2 cellular contexts compared by ENCODE assay signal in the genomic region with DNA sequence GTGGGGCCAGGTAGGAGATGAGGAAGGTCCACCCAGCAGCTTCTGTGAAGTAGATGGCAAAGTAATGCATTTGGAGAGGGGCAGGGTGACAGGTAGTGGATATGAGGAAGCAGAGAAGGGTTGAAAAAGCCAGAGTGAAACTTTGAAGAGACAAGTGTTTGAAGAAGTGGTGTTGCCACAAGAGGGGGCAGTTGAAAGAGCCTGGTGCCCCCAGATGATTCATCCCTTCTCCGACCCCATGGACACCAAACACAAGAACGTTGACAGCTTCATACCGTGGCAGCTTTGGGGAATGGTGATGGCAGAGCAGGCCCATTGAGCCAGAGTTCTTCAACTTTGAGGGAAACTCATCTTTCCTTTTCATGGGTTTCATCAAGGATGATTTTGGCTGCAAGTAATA.
TF ChIP-seq lines count a peak whose summit lies in the region.

No MANE protein-coding gene starts in this region.

TF ChIP-seq in GM23338, 12 proteins besides CTCF, POLR2A, EP300 and RAD21:
- no peak for TF ChIP-seq CREB1 (CRISPR knock-in tag; IDR thresholded peaks at IDR 0.05; ENCODE audit: low read depth)
- TF ChIP-seq, protein P1, sequence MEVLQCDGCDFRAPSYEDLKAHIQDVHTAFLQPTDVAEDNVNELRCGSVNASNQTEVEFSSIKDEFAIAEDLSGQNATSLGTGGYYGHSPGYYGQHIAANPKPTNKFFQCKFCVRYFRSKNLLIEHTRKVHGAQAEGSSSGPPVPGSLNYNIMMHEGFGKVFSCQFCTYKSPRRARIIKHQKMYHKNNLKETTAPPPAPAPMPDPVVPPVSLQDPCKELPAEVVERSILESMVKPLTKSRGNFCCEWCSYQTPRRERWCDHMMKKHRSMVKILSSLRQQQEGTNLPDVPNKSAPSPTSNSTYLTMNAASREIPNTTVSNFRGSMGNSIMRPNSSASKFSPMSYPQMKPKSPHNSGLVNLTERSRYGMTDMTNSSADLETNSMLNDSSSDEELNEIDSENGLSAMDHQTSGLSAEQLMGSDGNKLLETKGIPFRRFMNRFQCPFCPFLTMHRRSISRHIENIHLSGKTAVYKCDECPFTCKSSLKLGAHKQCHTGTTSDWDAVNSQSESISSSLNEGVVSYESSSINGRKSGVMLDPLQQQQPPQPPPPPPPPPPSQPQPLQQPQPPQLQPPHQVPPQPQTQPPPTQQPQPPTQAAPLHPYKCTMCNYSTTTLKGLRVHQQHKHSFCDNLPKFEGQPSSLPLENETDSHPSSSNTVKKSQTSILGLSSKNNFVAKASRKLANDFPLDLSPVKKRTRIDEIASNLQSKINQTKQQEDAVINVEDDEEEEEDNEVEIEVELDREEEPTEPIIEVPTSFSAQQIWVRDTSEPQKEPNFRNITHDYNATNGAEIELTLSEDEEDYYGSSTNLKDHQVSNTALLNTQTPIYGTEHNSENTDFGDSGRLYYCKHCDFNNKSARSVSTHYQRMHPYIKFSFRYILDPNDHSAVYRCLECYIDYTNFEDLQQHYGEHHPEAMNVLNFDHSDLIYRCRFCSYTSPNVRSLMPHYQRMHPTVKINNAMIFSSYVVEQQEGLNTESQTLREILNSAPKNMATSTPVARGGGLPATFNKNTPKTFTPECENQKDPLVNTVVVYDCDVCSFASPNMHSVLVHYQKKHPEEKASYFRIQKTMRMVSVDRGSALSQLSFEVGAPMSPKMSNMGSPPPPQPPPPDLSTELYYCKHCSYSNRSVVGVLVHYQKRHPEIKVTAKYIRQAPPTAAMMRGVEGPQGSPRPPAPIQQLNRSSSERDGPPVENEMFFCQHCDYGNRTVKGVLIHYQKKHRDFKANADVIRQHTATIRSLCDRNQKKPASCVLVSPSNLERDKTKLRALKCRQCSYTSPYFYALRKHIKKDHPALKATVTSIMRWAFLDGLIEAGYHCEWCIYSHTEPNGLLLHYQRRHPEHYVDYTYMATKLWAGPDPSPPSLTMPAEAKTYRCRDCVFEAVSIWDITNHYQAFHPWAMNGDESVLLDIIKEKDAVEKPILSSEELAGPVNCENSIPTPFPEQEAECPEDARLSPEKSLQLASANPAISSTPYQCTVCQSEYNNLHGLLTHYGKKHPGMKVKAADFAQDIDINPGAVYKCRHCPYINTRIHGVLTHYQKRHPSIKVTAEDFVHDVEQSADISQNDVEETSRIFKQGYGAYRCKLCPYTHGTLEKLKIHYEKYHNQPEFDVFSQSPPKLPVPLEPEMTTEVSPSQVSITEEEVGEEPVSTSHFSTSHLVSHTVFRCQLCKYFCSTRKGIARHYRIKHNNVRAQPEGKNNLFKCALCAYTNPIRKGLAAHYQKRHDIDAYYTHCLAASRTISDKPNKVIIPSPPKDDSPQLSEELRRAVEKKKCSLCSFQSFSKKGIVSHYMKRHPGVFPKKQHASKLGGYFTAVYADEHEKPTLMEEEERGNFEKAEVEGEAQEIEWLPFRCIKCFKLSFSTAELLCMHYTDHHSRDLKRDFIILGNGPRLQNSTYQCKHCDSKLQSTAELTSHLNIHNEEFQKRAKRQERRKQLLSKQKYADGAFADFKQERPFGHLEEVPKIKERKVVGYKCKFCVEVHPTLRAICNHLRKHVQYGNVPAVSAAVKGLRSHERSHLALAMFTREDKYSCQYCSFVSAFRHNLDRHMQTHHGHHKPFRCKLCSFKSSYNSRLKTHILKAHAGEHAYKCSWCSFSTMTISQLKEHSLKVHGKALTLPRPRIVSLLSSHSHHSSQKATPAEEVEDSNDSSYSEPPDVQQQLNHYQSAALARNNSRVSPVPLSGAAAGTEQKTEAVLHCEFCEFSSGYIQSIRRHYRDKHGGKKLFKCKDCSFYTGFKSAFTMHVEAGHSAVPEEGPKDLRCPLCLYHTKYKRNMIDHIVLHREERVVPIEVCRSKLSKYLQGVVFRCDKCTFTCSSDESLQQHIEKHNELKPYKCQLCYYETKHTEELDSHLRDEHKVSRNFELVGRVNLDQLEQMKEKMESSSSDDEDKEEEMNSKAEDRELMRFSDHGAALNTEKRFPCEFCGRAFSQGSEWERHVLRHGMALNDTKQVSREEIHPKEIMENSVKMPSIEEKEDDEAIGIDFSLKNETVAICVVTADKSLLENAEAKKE (CRISPR knock-in tag; IDR thresholded peaks at IDR 0.05), result no peak
- TF ChIP-seq ZNF331 (CRISPR knock-in tag; IDR thresholded peaks at IDR 0.05; ENCODE audit: low read depth), result no peak
- TF ChIP-seq, protein P2, sequence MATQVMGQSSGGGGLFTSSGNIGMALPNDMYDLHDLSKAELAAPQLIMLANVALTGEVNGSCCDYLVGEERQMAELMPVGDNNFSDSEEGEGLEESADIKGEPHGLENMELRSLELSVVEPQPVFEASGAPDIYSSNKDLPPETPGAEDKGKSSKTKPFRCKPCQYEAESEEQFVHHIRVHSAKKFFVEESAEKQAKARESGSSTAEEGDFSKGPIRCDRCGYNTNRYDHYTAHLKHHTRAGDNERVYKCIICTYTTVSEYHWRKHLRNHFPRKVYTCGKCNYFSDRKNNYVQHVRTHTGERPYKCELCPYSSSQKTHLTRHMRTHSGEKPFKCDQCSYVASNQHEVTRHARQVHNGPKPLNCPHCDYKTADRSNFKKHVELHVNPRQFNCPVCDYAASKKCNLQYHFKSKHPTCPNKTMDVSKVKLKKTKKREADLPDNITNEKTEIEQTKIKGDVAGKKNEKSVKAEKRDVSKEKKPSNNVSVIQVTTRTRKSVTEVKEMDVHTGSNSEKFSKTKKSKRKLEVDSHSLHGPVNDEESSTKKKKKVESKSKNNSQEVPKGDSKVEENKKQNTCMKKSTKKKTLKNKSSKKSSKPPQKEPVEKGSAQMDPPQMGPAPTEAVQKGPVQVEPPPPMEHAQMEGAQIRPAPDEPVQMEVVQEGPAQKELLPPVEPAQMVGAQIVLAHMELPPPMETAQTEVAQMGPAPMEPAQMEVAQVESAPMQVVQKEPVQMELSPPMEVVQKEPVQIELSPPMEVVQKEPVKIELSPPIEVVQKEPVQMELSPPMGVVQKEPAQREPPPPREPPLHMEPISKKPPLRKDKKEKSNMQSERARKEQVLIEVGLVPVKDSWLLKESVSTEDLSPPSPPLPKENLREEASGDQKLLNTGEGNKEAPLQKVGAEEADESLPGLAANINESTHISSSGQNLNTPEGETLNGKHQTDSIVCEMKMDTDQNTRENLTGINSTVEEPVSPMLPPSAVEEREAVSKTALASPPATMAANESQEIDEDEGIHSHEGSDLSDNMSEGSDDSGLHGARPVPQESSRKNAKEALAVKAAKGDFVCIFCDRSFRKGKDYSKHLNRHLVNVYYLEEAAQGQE (IDR thresholded peaks at IDR 0.05; ENCODE audit: unreplicated experiment), result no peak
- no peak for TF ChIP-seq JUNB (IDR thresholded peaks at IDR 0.05; ENCODE audit: unreplicated experiment)
- no peak for TF ChIP-seq POLR2AphosphoS5 (IDR thresholded peaks at IDR 0.05; ENCODE audit: low read depth)
- no peak for TF ChIP-seq ZNF114 (CRISPR knock-in tag; IDR thresholded peaks at IDR 0.05)
- TF ChIP-seq, protein P3, sequence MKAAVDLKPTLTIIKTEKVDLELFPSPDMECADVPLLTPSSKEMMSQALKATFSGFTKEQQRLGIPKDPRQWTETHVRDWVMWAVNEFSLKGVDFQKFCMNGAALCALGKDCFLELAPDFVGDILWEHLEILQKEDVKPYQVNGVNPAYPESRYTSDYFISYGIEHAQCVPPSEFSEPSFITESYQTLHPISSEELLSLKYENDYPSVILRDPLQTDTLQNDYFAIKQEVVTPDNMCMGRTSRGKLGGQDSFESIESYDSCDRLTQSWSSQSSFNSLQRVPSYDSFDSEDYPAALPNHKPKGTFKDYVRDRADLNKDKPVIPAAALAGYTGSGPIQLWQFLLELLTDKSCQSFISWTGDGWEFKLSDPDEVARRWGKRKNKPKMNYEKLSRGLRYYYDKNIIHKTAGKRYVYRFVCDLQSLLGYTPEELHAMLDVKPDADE (IDR thresholded peaks at IDR 0.05), result no peak
- no peak for TF ChIP-seq STAT1 (IDR thresholded peaks at IDR 0.05; ENCODE audit: unreplicated experiment)

TF ChIP-seq in H1, 55 proteins besides CTCF, POLR2A, EP300 and RAD21:
- TF ChIP-seq KDM1A (IDR thresholded peaks at IDR 0.05; ENCODE audit: borderline replicate concordance, low read length), result no peak
- TF ChIP-seq ZNF274 (IDR thresholded peaks at IDR 0.05; ENCODE audit: borderline replicate concordance, extremely low read depth, low read length), result no peak
- TF ChIP-seq NRF1 (IDR thresholded peaks at IDR 0.05; ENCODE audit: low read depth, low read length), result no peak
- no peak for TF ChIP-seq GABPA (IDR thresholded peaks at IDR 0.05; ENCODE audit: borderline replicate concordance, insufficient read depth, low read length)
- TF ChIP-seq POU5F1 (IDR thresholded peaks at IDR 0.05; ENCODE audit: low read depth, low read length), result no peak
- TF ChIP-seq GTF2F1 (IDR thresholded peaks at IDR 0.05; ENCODE audit: borderline replicate concordance, low read depth, low read length), result no peak
- TF ChIP-seq JUND (IDR thresholded peaks at IDR 0.05; ENCODE audit: low read length), result peak; percentile 71; the same call in 1 of the 2 replicates
- TF ChIP-seq POLR2AphosphoS5 (IDR thresholded peaks at IDR 0.05; ENCODE audit: low read depth, low read length), result no peak
